In genomic region chr9:31355159-31355882, GRCh38 we compare ENCODE assay signal across 21 cellular contexts.
A peak's percentile ranks its signal among the peaks of the same experiment; 100 is the strongest.
DNase-seq lines count a peak whose midpoint lies in the region; FAIRE-seq and TF ChIP-seq lines count a peak whose summit lies in the region.
"Had no signal": no experiment of that assay in that cellular context is flagged by ENCODE, and none has a peak within 500 bp of the region (broad histone marks: within the 10 kb centered on the region; RNA-seq: fewer than 3 reads in every experiment).

No MANE protein-coding gene starts in this region.

- H3K4me3 ChIP-seq in bronchial epithelial cell (ENCODE audit: low read depth, low read length) (no peak overlapping the region), suprapubic skin (no peak overlapping the region)
- H3K4me3 ChIP-seq: A549 had no signal

- 87% methylated on average over 5 of the region's 5 CpGs for WGBS in suprapubic skin

- DNase-seq in NCI-H1105 treated with DMSO at 0.1 percent for 48 hours (lab: John Stamatoyannopoulos, UW) (peak; percentile 31), NCI-H1105 (lab: John Stamatoyannopoulos, UW) (no peak), NCI-H69 (lab: John Stamatoyannopoulos, UW) (peak; percentile 43), bronchial epithelial cell (ENCODE audit: low read depth) (peak; percentile 38), renal cortical epithelial cell (ENCODE audit: low read depth) (peak; percentile 3), NCI-H774 (lab: John Stamatoyannopoulos, UW) (no peak), suprapubic skin (ENCODE audit: low spot score in 2 of 2) (no peak), SHP77 (lab: John Stamatoyannopoulos, UW) (no peak)
- DNase-seq: AML-193; CD4-positive, alpha-beta memory T cell; DMS79; GDM1; GOT3; H7; HFFc6 had no signal

- H3K27ac ChIP-seq in suprapubic skin, result no peak overlapping the region
- H3K27ac ChIP-seq: 22Rv1, A549, C4-2B had no signal

- TF ChIP-seq POLR2A in suprapubic skin (IDR thresholded peaks at IDR 0.05), result no peak

- FAIRE-seq in bronchial epithelial cell (lab: Jason Lieb, UNC), result no peak
- FAIRE-seq: A549, GM12892, GM18507, HepG2 had no signal

- H3K36me3 ChIP-seq in bronchial epithelial cell (ENCODE audit: control insufficient read depth, insufficient read depth, low read length) (no peaks in the 10 kb centered on the region), suprapubic skin (no peaks in the 10 kb centered on the region)

- no peaks in the 10 kb centered on the region for H3K9me3 ChIP-seq in suprapubic skin
- H3K9me3 ChIP-seq: A549 had no signal

- no peaks in the 10 kb centered on the region for H3K4me1 ChIP-seq in suprapubic skin
- H3K4me1 ChIP-seq: A549 had no signal

- no peak for TF ChIP-seq EP300 in suprapubic skin (IDR thresholded peaks at IDR 0.05)

- TF ChIP-seq CTCF in bronchial epithelial cell (IDR thresholded peaks at IDR 0.05; ENCODE audit: insufficient read depth, low read length, severe bottlenecking), result no peak
- no peak for TF ChIP-seq CTCF in suprapubic skin (IDR thresholded peaks at IDR 0.05)

- H3K27me3 ChIP-seq in bronchial epithelial cell (ENCODE audit: control insufficient read depth, insufficient read depth, low read length) (no peaks in the 10 kb centered on the region), suprapubic skin (no peaks in the 10 kb centered on the region)

Comparison
In these comparisons a context has a peak if more than half of its experiments do, and no peak if none do; other contexts are left out.
1. DNase-seq: peak in NCI-H1105 treated with DMSO at 0.1 percent for 48 hours (single experiment), NCI-H69 (single experiment), bronchial epithelial cell (single experiment) and renal cortical epithelial cell (single experiment); none in NCI-H1105 (single experiment), NCI-H774 (single experiment), suprapubic skin (0 of 2) and SHP77 (0 of 2).